9 cellular contexts compared by ENCODE assay signal in genomic region chr9:757246-757881, GRCh38.
DNase-seq lines count a peak whose midpoint lies in the region; ATAC-seq and TF ChIP-seq lines count a peak whose summit lies in the region.
"Had no signal": no experiment of that assay in that cellular context is flagged by ENCODE, and none has a peak within 500 bp of the region (broad histone marks: within the 10 kb centered on the region; RNA-seq: fewer than 3 reads in every experiment).

No MANE protein-coding gene starts in this region.

- H3K18ac ChIP-seq in trophoblast cell (ENCODE audit: low read length), result no peak overlapping the region

- no peak overlapping the region for H3K4me3 Mint-ChIP-seq in Caco-2 (ENCODE audit: unreplicated experiment)

- H2BK5ac ChIP-seq in trophoblast cell (ENCODE audit: low read depth, low read length, poor library complexity), result peak overlapping the region; percentile 39

- H3K36me3 ChIP-seq in Caco-2 (ENCODE audit: control insufficient read depth, insufficient read depth, low read length), result no peaks in the 10 kb centered on the region
- no peaks in the 10 kb centered on the region for H3K36me3 ChIP-seq in HCT116 (ENCODE audit: control insufficient read depth in 1 of 2, insufficient read depth in 2 of 2, low read length in 2 of 2)
- no peaks in the 10 kb centered on the region for H3K36me3 ChIP-seq in SU-DHL-6 (ENCODE audit: low read length)
- H3K36me3 ChIP-seq in trophoblast cell (ENCODE audit: control insufficient read depth in 1 of 2, insufficient read depth in 2 of 2, low read length in 2 of 2), result peaks cover 0 to 3% of the 10 kb centered on the region in 2 experiments
- H3K36me3 ChIP-seq: suprapubic skin had no signal

- peak overlapping the region; percentile 51 for H4K8ac ChIP-seq in trophoblast cell (ENCODE audit: low read depth, low read length)

- peaks cover 8% of the 10 kb centered on the region for H3K36me3 Mint-ChIP-seq in Caco-2 (ENCODE audit: insufficient read depth, unreplicated experiment)

- peak overlapping the region; percentile 12 for H2BK120ac ChIP-seq in trophoblast cell (ENCODE audit: insufficient read depth, low read length, poor library complexity)

- H3K27ac Mint-ChIP-seq in Caco-2 (ENCODE audit: unreplicated experiment), result no peak overlapping the region

- peak; percentile 77 for TF ChIP-seq RAD21 in HCT116 (IDR thresholded peaks at IDR 0.05; ENCODE audit: low read depth)

- POLR2A ChIA-PET in Caco-2 (lab: Charles Lee) (interaction anchor here (0.6 kb wide), 1 partner anchor 49 kb away, joined by 3 read pairs; no protein-coding TSS in a partner anchor), HCT116 (lab: Charles Lee) (interaction anchor here (1.0 kb wide), 1 partner anchor 367 kb away, joined by 3 read pairs; no protein-coding TSS in a partner anchor)

- H3K23ac ChIP-seq in trophoblast cell (ENCODE audit: low read length), result no peak overlapping the region

- H3K14ac ChIP-seq in trophoblast cell (ENCODE audit: low read length), result no peak overlapping the region

- H3K4me2 ChIP-seq in HCT116 (ENCODE audit: low read length) (no peak overlapping the region), SU-DHL-6 (ENCODE audit: low read depth, low read length, poor library complexity, severe bottlenecking) (no peak overlapping the region), trophoblast cell (ENCODE audit: low read length) (no peak overlapping the region)

- H3K79me2 ChIP-seq in HCT116 (ENCODE audit: insufficient read depth, low read length), result no peaks in the 10 kb centered on the region
- no peaks in the 10 kb centered on the region for H3K79me2 ChIP-seq in SU-DHL-6 (ENCODE audit: insufficient read depth, low read length)
- H3K79me2 ChIP-seq in trophoblast cell (ENCODE audit: control insufficient read depth, insufficient read depth, low read length, poor library complexity), result no peaks in the 10 kb centered on the region

- H2AK5ac ChIP-seq in trophoblast cell (ENCODE audit: low read length), result no peak overlapping the region

- DNase-seq in Caco-2 (peak; percentile 54), HCT116 (ENCODE audit: low read depth, low spot score) (peak; percentile 24), foreskin keratinocyte (no peak), trophoblast cell (peak in 1 of 2 donors; percentile 41), NCI-H1436 (lab: John Stamatoyannopoulos, UW) (no peak)

- no peak overlapping the region for H3K9ac ChIP-seq in HCT116 (ENCODE audit: low read length)
- no peak overlapping the region for H3K9ac ChIP-seq in SU-DHL-6 (ENCODE audit: low read length)
- no peak overlapping the region for H3K9ac ChIP-seq in trophoblast cell (ENCODE audit: low read length)

- ATAC-seq in HCT116 (peak; percentile 82), foreskin keratinocyte (peak; percentile 76), HG02571 (IDR thresholded peaks at IDR 0.05; ENCODE audit: unreplicated experiment) (no peak), HG02840 (IDR thresholded peaks at IDR 0.05; ENCODE audit: low FRiP score, unreplicated experiment) (no peak)

- H3K4me3 ChIP-seq in Caco-2 (ENCODE audit: low read depth, low read length) (no peak overlapping the region), HCT116 (replicated peaks in 1 of 2; ENCODE audit: low read depth in 1 of 2, low read length in 2 of 2) (no peak overlapping the region), SU-DHL-6 (ENCODE audit: insufficient read depth, low read length, poor library complexity, severe bottlenecking) (no peak overlapping the region), trophoblast cell (ENCODE audit: low read depth, low read length) (no peak overlapping the region)
- H3K4me3 ChIP-seq: suprapubic skin had no signal

- TF ChIP-seq CTCF in Caco-2 (IDR thresholded peaks at IDR 0.05; ENCODE audit: insufficient read depth in 1 of 2, low read depth in 1 of 2, low read length in 1 of 2, severe bottlenecking in 1 of 2, unreplicated experiment in 1 of 2), result peak; percentile 36 to 37
- TF ChIP-seq CTCF in HCT116 (IDR thresholded peaks at IDR 0.05 in 2 of 3, conservative IDR thresholded peaks at IDR 0.05 in 1 of 3; ENCODE audit: borderline replicate concordance in 1 of 3, insufficient read depth in 1 of 3, low read depth in 2 of 3, low read length in 2 of 3), result peak; percentile 42 to 67 (median 54)
- peak; percentile 70 for TF ChIP-seq CTCF in SU-DHL-6 (IDR thresholded peaks at IDR 0.05; ENCODE audit: insufficient read depth, low read length, poor library complexity, severe bottlenecking)
- peak; percentile 79 for TF ChIP-seq CTCF in foreskin keratinocyte (conservative IDR thresholded peaks at IDR 0.05)

- no peaks in the 10 kb centered on the region for H3K27me3 Mint-ChIP-seq in Caco-2 (ENCODE audit: insufficient read depth, unreplicated experiment)

- peaks cover 21% of the 10 kb centered on the region for H3K79me1 ChIP-seq in trophoblast cell (ENCODE audit: low read length)

- H2AFZ ChIP-seq in HCT116 (ENCODE audit: low read depth, low read length, poor library complexity, severe bottlenecking) (no peak overlapping the region), SU-DHL-6 (ENCODE audit: low read depth, low read length, severe bottlenecking) (no peak overlapping the region), trophoblast cell (ENCODE audit: insufficient read depth, low read length, poor library complexity) (no peak overlapping the region)

- no peaks in the 10 kb centered on the region for H3K9me3 Mint-ChIP-seq in Caco-2 (ENCODE audit: unreplicated experiment)

- RAD21 ChIA-PET in HCT116 (lab: Charles Lee; ENCODE audit: low non-redundant PET in 1 of 2, low total read pairs in 2 of 2, uncharacterized antibody in 2 of 2, unreplicated experiment in 2 of 2), result no interaction called here

- H4K12ac ChIP-seq in trophoblast cell (ENCODE audit: low read depth, low read length), result no peak overlapping the region

- WGBS in trophoblast cell (ENCODE audit: extremely low coverage, insufficient coverage, insufficient read length), result no CpG with 5 or more reads among the region's 13 CpGs

- H3K27ac ChIP-seq in HCT116 (ENCODE audit: low read depth, low read length) (no peak overlapping the region), SU-DHL-6 (ENCODE audit: low read depth, low read length) (no peak overlapping the region), foreskin keratinocyte (no peak overlapping the region), trophoblast cell (ENCODE audit: low read depth, low read length) (no peak overlapping the region)
- H3K27ac ChIP-seq: suprapubic skin had no signal

- H4K20me1 ChIP-seq in HCT116 (ENCODE audit: insufficient read depth), result no peaks in the 10 kb centered on the region
- H4K20me1 ChIP-seq in SU-DHL-6 (ENCODE audit: low read depth, low read length), result no peaks in the 10 kb centered on the region

- peak overlapping the region; percentile 80 for H4K91ac ChIP-seq in trophoblast cell (ENCODE audit: low read depth, low read length)

- no peaks in the 10 kb centered on the region for H3F3A ChIP-seq in SU-DHL-6 (ENCODE audit: insufficient read depth)

- peaks cover 5% of the 10 kb centered on the region; the same call in 1 of the 2 replicates for H3K4me1 ChIP-seq in Caco-2
- H3K4me1 ChIP-seq in HCT116 (ENCODE audit: control insufficient read depth in 1 of 2, insufficient read depth in 2 of 2, low read length in 2 of 2), result peaks cover 8 to 25% of the 10 kb centered on the region in 2 experiments
- H3K4me1 ChIP-seq in foreskin keratinocyte, result peaks cover 6% of the 10 kb centered on the region
- H3K4me1 ChIP-seq in trophoblast cell (ENCODE audit: control insufficient read depth in 1 of 2, insufficient read depth in 2 of 2, low read length in 2 of 2), result peaks cover 9 to 20% of the 10 kb centered on the region in 2 experiments

- H2BK12ac ChIP-seq in trophoblast cell (ENCODE audit: low read length), result peak overlapping the region; percentile 1

- H3K4ac ChIP-seq in trophoblast cell (ENCODE audit: low read depth, low read length), result peak overlapping the region; percentile 10

- H3K27me3 ChIP-seq in Caco-2 (replicated peaks; ENCODE audit: control insufficient read depth, insufficient read depth, low read length) (no peaks in the 10 kb centered on the region), HCT116 (ENCODE audit: insufficient read depth, low read length) (no peaks in the 10 kb centered on the region), SU-DHL-6 (ENCODE audit: low read length) (no peaks in the 10 kb centered on the region), foreskin keratinocyte (no peaks in the 10 kb centered on the region), trophoblast cell (ENCODE audit: insufficient read depth, low read length) (no peaks in the 10 kb centered on the region)
- H3K27me3 ChIP-seq: suprapubic skin had no signal

- TF ChIP-seq POLR2A in HCT116 (IDR thresholded peaks at IDR 0.05; ENCODE audit: borderline replicate concordance, extremely low read depth, insufficient read depth, insufficient read length), result no peak

- BruUV-seq in Caco-2 (replicated peaks; lab: Mats Ljungman, UMichigan) (no TSS peak), HCT116 (replicated peaks; lab: Mats Ljungman, UMichigan) (no TSS peak)

- H3K9me2 ChIP-seq in HCT116 (ENCODE audit: insufficient read depth) (no peaks in the 10 kb centered on the region), SU-DHL-6 (replicated peaks; ENCODE audit: insufficient read depth, low read length) (no peaks in the 10 kb centered on the region)

- H3K9me3 ChIP-seq in Caco-2, result no peaks in the 10 kb centered on the region
- H3K9me3 ChIP-seq in HCT116 (ENCODE audit: control insufficient read depth in 1 of 2, insufficient read depth in 1 of 2, low read depth in 1 of 2, low read length in 2 of 2), result no peaks in the 10 kb centered on the region
- no peaks in the 10 kb centered on the region for H3K9me3 ChIP-seq in SU-DHL-6 (ENCODE audit: insufficient read depth, low read length)
- no peaks in the 10 kb centered on the region for H3K9me3 ChIP-seq in trophoblast cell (ENCODE audit: insufficient read depth, low read depth, low read length)
- H3K9me3 ChIP-seq: suprapubic skin had no signal

- peaks cover 9% of the 10 kb centered on the region for H3K4me1 Mint-ChIP-seq in Caco-2 (ENCODE audit: low read depth, unreplicated experiment)

- CTCF ChIA-PET in Caco-2 (lab: Charles Lee) (no interaction called here), HCT116 (lab: Charles Lee) (interaction anchor here (0.5 to 1.1 kb wide), 2 partner anchors 143 to 367 kb away, joined by 3 to 4 read pairs; no protein-coding TSS in a partner anchor)

- intact Hi-C loops in Caco-2 (cut with micrococcal nuclease; ENCODE audit: unreplicated experiment) (loop anchor here (2.0 to 5.0 kb wide), 2 partner anchors 35 to 145 kb away; no protein-coding TSS in a partner anchor), HCT116 (cut with micrococcal nuclease) (loop anchor here (2.0 kb wide), 2 partner anchors 143 to 371 kb away; no protein-coding TSS in a partner anchor)

TF ChIP-seq in HCT116, 20 proteins besides CTCF, POLR2A, EP300 and RAD21 (continues in another document):
- TF ChIP-seq SP1 (IDR thresholded peaks at IDR 0.05; ENCODE audit: low read depth), result no peak

Comparison
In these comparisons a context has a peak if more than half of its experiments do, and no peak if none do; other contexts are left out.
1. DNase-seq: peak in Caco-2 (2 of 2) and HCT116 (single experiment); none in foreskin keratinocyte (0 of 2) and NCI-H1436 (single experiment).
2. ATAC-seq: peak in HCT116 (single experiment) and foreskin keratinocyte (single experiment); none in HG02571 (single experiment) and HG02840 (single experiment).
3. Peak in every context shown above with its lines, with median percentiles within 50 percentile points of each other: CTCF ChIP-seq.